In the genomic region with DNA sequence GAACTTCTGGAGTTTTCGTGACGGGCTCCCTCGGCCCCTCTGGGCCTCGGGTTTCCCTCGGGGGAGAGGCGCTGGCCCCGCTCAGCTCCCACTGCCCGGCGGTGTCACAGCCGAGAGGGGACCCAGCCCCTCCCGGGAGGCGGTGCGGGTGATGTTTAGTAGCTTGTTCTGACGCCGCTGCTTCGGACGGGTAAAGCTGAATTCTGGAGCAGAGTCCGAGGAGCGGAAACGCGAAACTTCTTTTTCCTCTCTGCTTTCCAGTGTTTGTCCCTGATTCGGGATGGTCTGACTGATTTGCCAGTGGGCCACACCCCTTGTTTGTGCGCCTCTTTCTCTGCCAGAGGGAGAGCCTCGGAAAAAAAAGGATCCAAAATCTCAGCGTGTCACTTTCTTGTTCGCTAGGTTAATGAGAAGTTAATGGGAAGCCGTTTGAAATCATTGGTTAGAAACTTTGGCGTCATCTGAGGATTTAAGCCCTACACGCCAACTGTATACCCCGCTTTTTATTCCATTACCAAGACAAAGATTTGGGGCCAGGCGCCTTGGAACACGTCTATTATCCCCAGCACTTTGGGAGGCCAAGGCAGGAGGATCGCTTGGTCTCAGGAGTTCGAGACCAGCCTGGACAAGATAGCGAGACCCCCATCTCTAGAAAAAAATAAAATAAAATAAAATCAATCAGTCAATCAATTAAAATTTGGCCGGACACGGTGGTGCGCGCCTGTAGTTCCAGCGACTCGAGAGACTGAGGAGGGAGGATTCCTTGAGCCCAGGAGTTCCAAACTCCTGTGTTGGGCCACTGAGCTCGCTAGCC, we compare ENCODE assay signal across 8 cellular contexts. TPM values are rescaled to one million over a fixed set of nuclear protein-coding genes. Genes with fewer than 3 reads are reported as not detected.
A peak's percentile ranks its signal among the peaks of the same experiment; 100 is the strongest.
DNase-seq lines count a peak whose midpoint lies in the region; ATAC-seq, FAIRE-seq and TF ChIP-seq lines count a peak whose summit lies in the region.

No MANE protein-coding gene starts in this region.

- H3K36me3 ChIP-seq in colonic mucosa, result no peaks in the 10 kb centered on the region

- peak overlapping the region; percentile 84 for H3K27ac ChIP-seq in colonic mucosa

- TF ChIP-seq CTCF in colonic mucosa (IDR thresholded peaks at IDR 0.05), result no peak

- DNase-seq in AG08395 (ENCODE audit: low spot score), result peak; percentile 38
- DNase-seq in T follicular helper cell (ENCODE audit: low read depth), result peak; percentile 11
- DNase-seq in colonic mucosa, result peak; percentile 57
- DNase-seq in left colon, result peak; percentile 38 to 61
- DNase-seq in stimulated activated CD8-positive, alpha-beta memory T cell treated with anti-CD3 and anti-CD28 coated beads, Interleukin-12 subunit alpha, Interleukin-12 subunit beta, amount 100 ng/mL, for 1 hour (ENCODE audit: low read depth), result peak; percentile 10
- DNase-seq in GM19239 (ENCODE audit: insufficient read length, low spot score), result no peak

- intact Hi-C loops in colonic mucosa (cut with DNase I) (no loop called here), left colon (cut with DNase I, micrococcal nuclease) (no loop called here)

- no peaks in the 10 kb centered on the region for H3K9me3 ChIP-seq in colonic mucosa

- FAIRE-seq in GM19239 (lab: Jason Lieb, UNC), result no peak

- H3K9ac ChIP-seq in colonic mucosa (ENCODE audit: low read depth in 2 of 2, low read length in 2 of 2), result peak overlapping the region; percentile 85 to 87

- H3K4me1 ChIP-seq in colonic mucosa, result no peaks in the 10 kb centered on the region

- peak; percentile 18 for ATAC-seq in GM18909 (IDR thresholded peaks at IDR 0.05; ENCODE audit: poor library complexity, unreplicated experiment)
- ATAC-seq in HG03571 (IDR thresholded peaks at IDR 0.05; ENCODE audit: unreplicated experiment), result peak; percentile 18
- peak; percentile 37 for ATAC-seq in left colon

- H3K4me3 ChIP-seq in colonic mucosa, result peak overlapping the region; percentile 81

- H3K27me3 ChIP-seq in colonic mucosa, result no peaks in the 10 kb centered on the region

RNA-seq across cellular contexts. Expression of a gene that starts 0.8 kb away (rescaled TPM):
- 10 to 100 TPM; 10.1 to 12.6 TPM for total RNA-seq in colonic mucosa
- 1 to 10 TPM; 7.5 to 9.9 TPM for total RNA-seq in left colon

RNA-seq across cellular contexts. Expression of a gene that starts 14.4 kb away (rescaled TPM):
- total RNA-seq in colonic mucosa, result 10 to 100 TPM; 18.3 to 25.5 TPM
- 10 to 100 TPM; 18.5 to 20.6 TPM for total RNA-seq in left colon

RNA-seq across cellular contexts. Expression of a gene that starts 14.5 kb away (rescaled TPM):
- 10 to 100 TPM; 18.4 to 89.3 TPM for total RNA-seq in colonic mucosa
- 10 to 100 TPM in 1 of 2 donors, 1 to 10 TPM in 1; 6.5 to 19.8 TPM for total RNA-seq in left colon

RNA-seq across cellular contexts. Expression of a gene that starts 34.6 kb away (rescaled TPM):
- total RNA-seq in colonic mucosa (not detected), left colon (not detected)

RNA-seq across cellular contexts. Expression of a gene that starts 56.6 kb away (rescaled TPM):
- under 1 TPM; 0.49 to 0.77 TPM for total RNA-seq in colonic mucosa
- total RNA-seq in left colon, result 1 to 10 TPM; 1.2 to 1.8 TPM
